8 cellular contexts compared by ENCODE assay signal in genomic region chr11:118923721-118924587, GRCh38. TPM values are rescaled to one million over a fixed set of nuclear protein-coding genes. Genes with fewer than 3 reads are reported as not detected.
A peak's percentile ranks its signal among the peaks of the same experiment; 100 is the strongest.
DNase-seq lines count a peak whose midpoint lies in the region; ATAC-seq and TF ChIP-seq lines count a peak whose summit lies in the region.

No MANE protein-coding gene starts in this region.

- H3K9me3 ChIP-seq in body of pancreas, result no peaks in the 10 kb centered on the region
- no peaks in the 10 kb centered on the region for H3K9me3 ChIP-seq in liver (ENCODE audit: control insufficient read depth in 4 of 4, low read length in 3 of 4)
- no peaks in the 10 kb centered on the region for H3K9me3 ChIP-seq in upper lobe of left lung

- no peaks in the 10 kb centered on the region for H3K27me3 ChIP-seq in body of pancreas
- H3K27me3 ChIP-seq in liver (ENCODE audit: control insufficient read depth in 4 of 4, insufficient read depth in 4 of 4, low read length in 3 of 4), result no peaks in the 10 kb centered on the region
- H3K27me3 ChIP-seq in upper lobe of left lung, result no peaks in the 10 kb centered on the region

- H3K27ac ChIP-seq in body of pancreas (peak overlapping the region; percentile 95 to 99 (median 96)), liver (ENCODE audit: low read depth in 1 of 2, low read length in 2 of 2) (peak overlapping the region; percentile 91 to 94), upper lobe of left lung (peak overlapping the region; percentile 94 to 98 (median 97))

- TF ChIP-seq RAD21 in liver (IDR thresholded peaks at IDR 0.05), result no peak

- TF ChIP-seq CTCF in body of pancreas (IDR thresholded peaks at IDR 0.05) (no peak), liver (IDR thresholded peaks at IDR 0.05; ENCODE audit: low read depth, low read length, missing input control) (no peak), upper lobe of left lung (IDR thresholded peaks at IDR 0.05) (no peak)

- H3K4me1 ChIP-seq in body of pancreas (peaks cover 77% of the 10 kb centered on the region), liver (ENCODE audit: control insufficient read depth in 4 of 4, insufficient read depth in 4 of 4, low read length in 3 of 4) (peaks cover 18 to 76% (median 67%) of the 10 kb centered on the region in 4 donors), upper lobe of left lung (peaks cover 69 to 79% (median 73%) of the 10 kb centered on the region in 4 donors)

- WGBS in body of pancreas, 2 donors, result 4 to 9% methylated on average over 7 of the region's 7 CpGs
- WGBS in liver, result 8% methylated on average over 7 of the region's 7 CpGs
- WGBS in upper lobe of left lung, 2 donors, result 0 to 16% methylated on average over 6 to 7 of the region's 7 CpGs

- TF ChIP-seq EP300 in upper lobe of left lung (IDR thresholded peaks at IDR 0.05), result no peak

- ATAC-seq in body of pancreas (no peak), upper lobe of left lung (ENCODE audit: low FRiP score in 2 of 2) (no peak), GM19328 (IDR thresholded peaks at IDR 0.05; ENCODE audit: unreplicated experiment) (no peak)

- intact Hi-C loops in body of pancreas (cut with DNase I), result no loop called here

- no peaks in the 10 kb centered on the region for H3K36me3 ChIP-seq in body of pancreas (replicated peaks in 1 of 2; ENCODE audit: insufficient read depth in 1 of 2, low read depth in 2 of 2)
- H3K36me3 ChIP-seq in liver (ENCODE audit: control insufficient read depth in 4 of 4, insufficient read depth in 3 of 4, low read depth in 1 of 4, low read length in 3 of 4), result no peaks in the 10 kb centered on the region
- no peaks in the 10 kb centered on the region for H3K36me3 ChIP-seq in upper lobe of left lung

- DNase-seq in activated gamma-delta T cell treated with Interleukin-2 at 50 U/mL for 16 hours, result peak; percentile 39
- no peak for DNase-seq in activated gamma-delta T cell (lab: John Stamatoyannopoulos, UW)
- DNase-seq in body of pancreas, result peak in 3 of 4 donors; percentile 27 to 44 (median 35)
- DNase-seq in upper lobe of left lung, result peak in 1 of 2 donors; percentile 53
- no peak for DNase-seq in A172 (ENCODE audit: low spot score)
- no peak for DNase-seq in GM19240 (ENCODE audit: insufficient read length, low spot score)

- peak overlapping the region; percentile 84 to 85 for H3K4me3 ChIP-seq in body of pancreas
- peak overlapping the region; percentile 75 to 85 (median 76) for H3K4me3 ChIP-seq in liver (ENCODE audit: low read depth in 1 of 3, low read length in 3 of 3)
- H3K4me3 ChIP-seq in upper lobe of left lung, result peak overlapping the region; percentile 86 to 97 (median 91)

- H3K9ac ChIP-seq in liver (ENCODE audit: low read depth in 1 of 2, low read length in 2 of 2), result peak overlapping the region; percentile 68 to 72

- TF ChIP-seq POLR2A in body of pancreas (IDR thresholded peaks at IDR 0.05), result no peak
- no peak for TF ChIP-seq POLR2A in upper lobe of left lung (IDR thresholded peaks at IDR 0.05)

TF ChIP-seq in liver, 16 proteins besides CTCF, POLR2A, EP300 and RAD21:
- TF ChIP-seq ZBTB33 (IDR thresholded peaks at IDR 0.05), result no peak
- no peak for TF ChIP-seq ATF3 (IDR thresholded peaks at IDR 0.05)
- no peak for TF ChIP-seq SP1 (IDR thresholded peaks at IDR 0.05)
- TF ChIP-seq FOXA2 (IDR thresholded peaks at IDR 0.05), result no peak
- TF ChIP-seq HNF4G (IDR thresholded peaks at IDR 0.05), result no peak
- no peak for TF ChIP-seq TAF1 (conservative IDR thresholded peaks at IDR 0.05)
- TF ChIP-seq GABPA (IDR thresholded peaks at IDR 0.05 in 1 of 2, conservative IDR thresholded peaks at IDR 0.05 in 1 of 2), result no peak
- TF ChIP-seq NR2F2 (IDR thresholded peaks at IDR 0.05), result no peak

RNA-seq across cellular contexts. Expression of gene BCL9L, which starts 1.8 kb away (rescaled TPM):
- 10 to 100 TPM; 13.2 to 16.5 TPM for total RNA-seq in body of pancreas
- 10 to 100 TPM in 1 of 2 donors, 1 to 10 TPM in 1; 6.1 to 10.2 TPM for total RNA-seq in liver
- 10 to 100 TPM in 1 of 2 donors, 1 to 10 TPM in 1; 2.2 to 11.6 TPM for polyA plus RNA-seq in liver
- 10 to 100 TPM; 28.7 to 70.2 (median 66.4) TPM for total RNA-seq in upper lobe of left lung
- total RNA-seq in A172 (2014; rRNA removed; shearing (Covaris generic)), result 7.2 and 17.2 TPM in 2 replicates

RNA-seq across cellular contexts. Expression of gene UPK2, which starts 32.1 kb away (rescaled TPM):
- not detected for total RNA-seq in body of pancreas
- total RNA-seq in liver, result not detected
- polyA plus RNA-seq in liver, result not detected
- total RNA-seq in upper lobe of left lung, result not detected
- total RNA-seq in A172 (2014; rRNA removed; shearing (Covaris generic)), result not detected in 2 replicates

RNA-seq across cellular contexts. Expression of gene CXCR5, which starts 40.3 kb away (rescaled TPM):
- total RNA-seq in body of pancreas (not detected), liver (not detected), upper lobe of left lung (under 1 TPM in 4 of 6 donors, not detected in 2; under 0.01 to 0.17 (median 0.16) TPM)
- under 1 TPM; 0.06 to 0.92 TPM for polyA plus RNA-seq in liver
- total RNA-seq in A172 (2014; rRNA removed; shearing (Covaris generic)), result 0.02 TPM in 1 of 2 replicates, not detected in the other

RNA-seq across cellular contexts. Expression of gene FOXR1, which starts 47.6 kb away (rescaled TPM):
- not detected for total RNA-seq in body of pancreas
- total RNA-seq in liver, result not detected
- polyA plus RNA-seq in liver, result not detected
- total RNA-seq in upper lobe of left lung, result not detected
- total RNA-seq in A172 (2014; rRNA removed; shearing (Covaris generic)), result not detected in 2 replicates

Comparison
In these comparisons a context has a peak if more than half of its experiments do, and no peak if none do; other contexts are left out.
1. DNase-seq: peak in activated gamma-delta T cell treated with Interleukin-2 at 50 U/mL for 16 hours (single experiment) and body of pancreas (3 of 4); none in activated gamma-delta T cell (single experiment), A172 (single experiment) and GM19240 (single experiment).
2. Peak in every context shown above with its lines, with median percentiles within 50 percentile points of each other: H3K27ac ChIP-seq and H3K4me3 ChIP-seq.